In genomic region chr7:37920619-37921339, GRCh38 we compare ENCODE assay signal across 8 cellular contexts. TPM values are rescaled to one million over a fixed set of nuclear protein-coding genes. Genes with fewer than 3 reads are reported as not detected.
DNase-seq lines count a peak whose midpoint lies in the region; ATAC-seq, FAIRE-seq and TF ChIP-seq lines count a peak whose summit lies in the region.

TSS of gene EPDR1 (plus strand) at chr7:37920640. CDS start at chr7:37920940, 300 bp downstream.

- H4K20me1 ChIP-seq in endothelial cell of umbilical vein (replicated peaks; ENCODE audit: control insufficient read depth, extremely low read depth, insufficient read depth, low read length), result no peaks in the 10 kb centered on the region

- peaks cover 1% of the 10 kb centered on the region for H3K36me3 Mint-ChIP-seq in T-helper 1 cell treated with Interleukin-12 subunit alpha and Interleukin-12 subunit beta and Interleukin-4 antibody, amounts not matched to agents 30 μg/mL and 1 μg/mL, for 36 hours (ENCODE audit: low read depth)

- FAIRE-seq in endothelial cell of umbilical vein (lab: Jason Lieb, UNC), result no peak

- H3K4me3 ChIP-seq in endothelial cell of umbilical vein (replicated peaks in 1 of 3; ENCODE audit: insufficient read depth in 1 of 3, low read depth in 1 of 3, low read length in 3 of 3), result peak within 1 kb of the TSS in 1 of 3 experiments; percentile 15
- peak within 1 kb of the TSS; percentile 79 for H3K4me3 ChIP-seq in thoracic aorta

- intact Hi-C loops in endothelial cell of umbilical vein (cut with micrococcal nuclease), result no loop called here

- no peak within 1 kb of the TSS for H3K27ac ChIP-seq in endothelial cell of umbilical vein (ENCODE audit: insufficient read depth, low read depth, low read length)
- H3K27ac ChIP-seq in thoracic aorta, result peak within 1 kb of the TSS; percentile 71 to 75

- H3K9me3 Mint-ChIP-seq in T-helper 1 cell treated with Interleukin-12 subunit alpha and Interleukin-12 subunit beta and Interleukin-4 antibody, amounts not matched to agents 30 μg/mL and 1 μg/mL, for 36 hours, result no peaks in the 10 kb centered on the region

- no peaks in the 10 kb centered on the region for H3K79me2 ChIP-seq in endothelial cell of umbilical vein (ENCODE audit: control insufficient read depth, insufficient read depth, low read length)

- ATAC-seq in GM21717 (IDR thresholded peaks at IDR 0.05; ENCODE audit: unreplicated experiment) (peak; percentile 44), thoracic aorta (ENCODE audit: insufficient number of reproducible peaks, low FRiP score, low read depth) (peak; percentile 41)

- H3K4me1 ChIP-seq in endothelial cell of umbilical vein (ENCODE audit: control insufficient read depth, extremely low read depth, insufficient read depth, low read length) (peaks cover 4% of the 10 kb centered on the region), thoracic aorta (ENCODE audit: control insufficient read depth in 1 of 2, low read depth in 2 of 2) (peaks cover 3 to 43% of the 10 kb centered on the region in 2 donors)

- no TSS peak for BruUV-seq in endothelial cell of umbilical vein (replicated peaks; lab: Mats Ljungman, UMichigan)

- H3K36me3 ChIP-seq in endothelial cell of umbilical vein (ENCODE audit: control insufficient read depth in 2 of 2, extremely low read depth in 1 of 2, insufficient read depth in 2 of 2, low read length in 2 of 2) (no peaks in the 10 kb centered on the region), thoracic aorta (no peaks in the 10 kb centered on the region)

- H2AFZ ChIP-seq in endothelial cell of umbilical vein (ENCODE audit: low read depth, low read length), result peak within 1 kb of the TSS; percentile 73

- H3K4me2 ChIP-seq in endothelial cell of umbilical vein (ENCODE audit: insufficient read depth, low read length), result peak within 1 kb of the TSS; percentile 37

- dilution Hi-C loops in endothelial cell of umbilical vein (cut with MboI; ENCODE audit: extremely low pct_ligation_motif_present, low sequenced_read_pairs), result no loop called here

- no peaks in the 10 kb centered on the region for H3K9me3 ChIP-seq in endothelial cell of umbilical vein (replicated peaks; ENCODE audit: control insufficient read depth, insufficient read depth, low read length)
- H3K9me3 ChIP-seq in thoracic aorta, result no peaks in the 10 kb centered on the region

- TF ChIP-seq POLR2A in endothelial cell of umbilical vein (IDR thresholded peaks at IDR 0.05; ENCODE audit: low read depth, low read length), result no peak

- no peaks in the 10 kb centered on the region for H3K9me1 ChIP-seq in endothelial cell of umbilical vein (replicated peaks; ENCODE audit: control insufficient read depth, extremely low read depth, insufficient read depth, low read length)

- POLR2A ChIA-PET in endothelial cell of umbilical vein (lab: Charles Lee), result no interaction called here

- H3K27me3 ChIP-seq in endothelial cell of umbilical vein (ENCODE audit: control insufficient read depth in 2 of 2, insufficient read depth in 2 of 2, low read length in 2 of 2) (peaks cover 25 to 42% of the 10 kb centered on the region in 2 experiments), thoracic aorta (replicated peaks; ENCODE audit: insufficient read depth) (no peaks in the 10 kb centered on the region)

- peaks cover 61% of the 10 kb centered on the region for H3K27me3 Mint-ChIP-seq in T-helper 1 cell treated with Interleukin-12 subunit alpha and Interleukin-12 subunit beta and Interleukin-4 antibody, amounts not matched to agents 30 μg/mL and 1 μg/mL, for 36 hours (ENCODE audit: low read depth)

- H3K4me3 Mint-ChIP-seq in T-helper 1 cell treated with Interleukin-12 subunit alpha and Interleukin-12 subunit beta and Interleukin-4 antibody, amounts not matched to agents 30 μg/mL and 1 μg/mL, for 36 hours, result peak within 1 kb of the TSS; percentile 65

- CTCF ChIA-PET in endothelial cell of umbilical vein (lab: Charles Lee), result interaction anchor here (0.9 to 1.7 kb wide), 2 partner anchors 449 to 453 kb away, joined by 3 read pairs; no protein-coding TSS in a partner anchor

- TF ChIP-seq CTCF in endothelial cell of umbilical vein (IDR thresholded peaks at IDR 0.05; ENCODE audit: extremely low read depth in 1 of 2, insufficient read depth in 1 of 2, low read depth in 1 of 2, low read length in 2 of 2) (no peak), thoracic aorta (IDR thresholded peaks at IDR 0.05) (peak; percentile 51)

- H3K27ac Mint-ChIP-seq in T-helper 1 cell treated with Interleukin-12 subunit alpha and Interleukin-12 subunit beta and Interleukin-4 antibody, amounts not matched to agents 30 μg/mL and 1 μg/mL, for 36 hours, result no peak within 1 kb of the TSS

- H3K9ac ChIP-seq in endothelial cell of umbilical vein (replicated peaks; ENCODE audit: extremely low read depth, insufficient read depth, low read length), result no peak within 1 kb of the TSS

- H3K4me1 Mint-ChIP-seq in T-helper 1 cell treated with Interleukin-12 subunit alpha and Interleukin-12 subunit beta and Interleukin-4 antibody, amounts not matched to agents 30 μg/mL and 1 μg/mL, for 36 hours (ENCODE audit: low read depth), result peaks cover 6% of the 10 kb centered on the region

- DNase-seq in NCI-H1417 (lab: John Stamatoyannopoulos, UW) (peak in 2 of 3 experiments; percentile 42 to 44), NCI-H1417 treated with DMSO at 0.1 percent for 48 hours (lab: John Stamatoyannopoulos, UW) (no peak), LHCN-M2 (ENCODE audit: low read depth) (peak; percentile 89), endothelial cell of umbilical vein (ENCODE audit: low read depth, low spot score) (no peak), midbrain (lab: John Stamatoyannopoulos, UW) (peak; percentile 45), thoracic aorta (ENCODE audit: low spot score) (no peak)

TF ChIP-seq in endothelial cell of umbilical vein, 7 proteins besides CTCF, POLR2A, EP300 and RAD21:
- TF ChIP-seq JUN (IDR thresholded peaks at IDR 0.05; ENCODE audit: borderline replicate concordance, insufficient read depth, insufficient read length, low read depth), result no peak
- no peak for TF ChIP-seq FOS (IDR thresholded peaks at IDR 0.05; ENCODE audit: borderline replicate concordance, insufficient read depth, low read length)
- peak; percentile 75 for TF ChIP-seq EZH2 (IDR thresholded peaks at IDR 0.05; ENCODE audit: borderline replicate concordance, low read depth, low read length, severe bottlenecking)
- TF ChIP-seq GATA2 (IDR thresholded peaks at IDR 0.05; ENCODE audit: insufficient read depth, insufficient read length, low read depth, low read length), result no peak
- no peak for TF ChIP-seq MYC (IDR thresholded peaks at IDR 0.05; ENCODE audit: low read depth, low read length)
- TF ChIP-seq POLR2AphosphoS5 (IDR thresholded peaks at IDR 0.05; ENCODE audit: insufficient read depth, low read depth, low read length), result no peak
- TF ChIP-seq MAX (IDR thresholded peaks at IDR 0.05; ENCODE audit: insufficient read depth, insufficient read length), result no peak

RNA-seq across cellular contexts. Expression of gene EPDR1, which starts in this region (rescaled TPM):
- total RNA-seq in LHCN-M2 (2014; rRNA removed), result 99.6 and 105 TPM in 2 replicates
- polyA plus RNA-seq in LHCN-M2 (2012), result 62.7 TPM
- 0.39 and 0.66 TPM in 2 replicates for total RNA-seq in endothelial cell of umbilical vein
- polyA plus RNA-seq in endothelial cell of umbilical vein, result 0.40 and 0.57 TPM in 2 replicates
- polyA plus RNA-seq in endothelial cell of umbilical vein (2011; cell fraction: cytosol; rRNA removed), result 0.30 and 0.32 TPM in 2 replicates
- polyA plus RNA-seq in endothelial cell of umbilical vein (2011; cell fraction: nucleus; rRNA removed), result 0.20 and 0.22 TPM in 2 replicates
- polyA plus RNA-seq in endothelial cell of umbilical vein (2012), result 0.07 and 0.27 TPM in 2 replicates
- polyA minus RNA-seq in endothelial cell of umbilical vein, result 0.34 and 0.83 TPM in 2 replicates
- polyA minus RNA-seq in endothelial cell of umbilical vein (2011; cell fraction: cytosol; rRNA and poly(A)+ RNA removed), result 18.9 TPM
- 0.29 TPM in 1 of 2 replicates, not detected in the other for polyA minus RNA-seq in endothelial cell of umbilical vein (2011; cell fraction: nucleus; rRNA and poly(A)+ RNA removed)
- 10 to 100 TPM; 59.3 to 98.8 TPM for total RNA-seq in thoracic aorta

Comparison
In these comparisons a context has a peak if more than half of its experiments do, and no peak if none do; other contexts are left out.
1. RNA of gene EPDR1 (total RNA-seq): 99.6 to 105 TPM in LHCN-M2 and 59.3 to 98.8 TPM in thoracic aorta; 0.39 to 0.66 TPM in endothelial cell of umbilical vein; every median in the first group is over 10 times any median in the second.
2. DNase-seq: peak in NCI-H1417 (2 of 3), LHCN-M2 (single experiment) and midbrain (single experiment); none in NCI-H1417 treated with DMSO at 0.1 percent for 48 hours (single experiment), endothelial cell of umbilical vein (single experiment) and thoracic aorta (single experiment).